In genomic region chr14:38108681-38109080, GRCh38 we compare ENCODE assay signal across 21 cellular contexts.
DNase-seq lines count a peak whose midpoint lies in the region; ATAC-seq and TF ChIP-seq lines count a peak whose summit lies in the region.
"Had no signal": no experiment of that assay in that cellular context is flagged by ENCODE, and none has a peak within 500 bp of the region (broad histone marks: within the 10 kb centered on the region; RNA-seq: fewer than 3 reads in every experiment).

No MANE protein-coding gene starts in this region.

- 0 out of 3 replicates have a peak overlapping the region, but pooled peaks have one; percentile 10 for H2BK15ac ChIP-seq in IMR-90 (ENCODE audit: low read depth, low read length)

- H4K8ac ChIP-seq in IMR-90 (ENCODE audit: low read depth in 2 of 2, low read length in 2 of 2): peak overlapping the region; percentile 20 to 33; a peak in 1 of 4 replicates

- H3K9ac ChIP-seq in IMR-90 (ENCODE audit: low read depth, low read length): no peak overlapping the region

- no peaks in the 10 kb centered on the region for H3K4me1 ChIP-seq in IMR-90 (ENCODE audit: control insufficient read depth, insufficient read depth, low read length)
- H3K4me1 ChIP-seq: body of pancreas, psoas muscle, spleen, uterus had no signal

- POLR2A ChIA-PET in IMR-90 (lab: Charles Lee; ENCODE audit: unreplicated experiment): no interaction called here

- H3K56ac ChIP-seq in IMR-90 (ENCODE audit: extremely low read depth, insufficient read depth, low read length): no peak overlapping the region; the same call in 1 of the 2 replicates

- no peaks in the 10 kb centered on the region for H3K9me1 ChIP-seq in IMR-90 (ENCODE audit: insufficient read depth, low read length)

- H3K4me2 ChIP-seq in IMR-90 (ENCODE audit: low read depth, low read length): peak overlapping the region; percentile 5; the same call in 1 of the 2 replicates

- in situ Hi-C loops in IMR-90 (cut with MboI; ENCODE audit: low sequenced_read_pairs): no loop called here

- CTCF ChIA-PET in IMR-90 (lab: Yijun Ruan, JAX): interaction anchor here (0.7 to 0.8 kb wide), 2 partner anchors 11 to 123 kb away, joined by 3 read pairs; no protein-coding TSS in a partner anchor

- H4K5ac ChIP-seq in IMR-90 (ENCODE audit: low read depth, low read length): no peak overlapping the region

- peak overlapping the region; percentile 66; the same call in 1 of the 2 replicates for H2BK120ac ChIP-seq in IMR-90 (ENCODE audit: low read depth, low read length)

- peak overlapping the region; percentile 74; the same call in 1 of the 2 replicates for H3K27ac ChIP-seq in IMR-90 (ENCODE audit: insufficient read depth, low read length)
- H3K27ac ChIP-seq: body of pancreas, psoas muscle, RWPE1, spleen, uterus had no signal

- H2AK9ac ChIP-seq in IMR-90 (replicated peaks; ENCODE audit: low read depth, low read length, poor library complexity): no peak overlapping the region

- peaks cover 2% of the 10 kb centered on the region; the same call in 1 of the 2 replicates for H3K9me3 ChIP-seq in IMR-90 (ENCODE audit: control insufficient read depth, insufficient read depth, low read length)
- H3K9me3 ChIP-seq: body of pancreas, psoas muscle, uterus had no signal

- WGBS in IMR-90 (ENCODE audit: extremely low coverage in 2 of 2, insufficient read length in 1 of 2), 2 experiments: no CpG with 5 or more reads among the region's 2 CpGs

- no peaks in the 10 kb centered on the region for H3K27me3 ChIP-seq in IMR-90 (ENCODE audit: control insufficient read depth, insufficient read depth, low read length)
- H3K27me3 ChIP-seq: body of pancreas, spleen, uterus had no signal

- no peak overlapping the region for H3K4ac ChIP-seq in IMR-90 (ENCODE audit: low read depth, low read length)

- no peaks in the 10 kb centered on the region for H3K36me3 ChIP-seq in IMR-90 (ENCODE audit: control insufficient read depth, insufficient read depth, low read length)
- H3K36me3 ChIP-seq: spleen, uterus had no signal

- no peak overlapping the region for H3K14ac ChIP-seq in IMR-90 (replicated peaks; ENCODE audit: low read depth, low read length)

- BruUV-seq in IMR-90 (replicated peaks; lab: Mats Ljungman, UMichigan): no TSS peak

- H2BK5ac ChIP-seq in IMR-90 (ENCODE audit: low read depth, low read length, poor library complexity, severe bottlenecking): peak overlapping the region; percentile 97

- peak; percentile 92 for ATAC-seq in IMR-90 (ENCODE audit: low read depth)
- ATAC-seq in GM18505 (IDR thresholded peaks at IDR 0.05; ENCODE audit: unreplicated experiment): no peak
- no peak for ATAC-seq in HG02840 (IDR thresholded peaks at IDR 0.05; ENCODE audit: low FRiP score, unreplicated experiment)
- ATAC-seq: activated CD4-positive, alpha-beta T cell treated with anti-CD3 and anti-CD28 coated beads for 36 hours; activated naive CD4-positive, alpha-beta T cell treated with anti-CD3 and anti-CD28 coated beads, Interleukin-2, amount 50 U/mL, for 72 hours; body of pancreas; left lobe of liver; psoas muscle had no signal

- TF ChIP-seq POLR2A in IMR-90 (IDR thresholded peaks at IDR 0.05; ENCODE audit: low read depth, low read length) (no peak), GM18505 (IDR thresholded peaks at IDR 0.05; ENCODE audit: borderline replicate concordance, extremely low read depth, insufficient read depth, insufficient read length) (no peak)

- H4K91ac ChIP-seq in IMR-90 (ENCODE audit: insufficient read depth, low read depth, low read length): no peak overlapping the region

- no peak overlapping the region for H2AFZ ChIP-seq in IMR-90 (replicated peaks; ENCODE audit: low read length, poor library complexity)

- DNase-seq in AG10803 (ENCODE audit: low read depth): peak; percentile 92
- DNase-seq in IMR-90: peak; percentile 96
- DNase-seq in dedifferentiated amniotic fluid mesenchymal stem cell (ENCODE audit: extremely low spot score): peak; percentile 45
- DNase-seq in non-pigmented ciliary epithelial cell (ENCODE audit: low read depth): peak; percentile 52
- DNase-seq in SKM-1 (lab: John Stamatoyannopoulos, UW; ENCODE audit: unreplicated experiment): no peak
- no peak for DNase-seq in NCI-H510A treated with DMSO at 0.1 percent for 48 hours (lab: John Stamatoyannopoulos, UW)
- DNase-seq: ACHN; activated CD4-positive, alpha-beta T cell treated with anti-CD3 and anti-CD28 coated beads for 36 hours; body of pancreas; COR-L47; midbrain; NCI-H187 treated with DMSO at 0.1 percent for 48 hours; NK-92 treated with Interleukin-12 subunit alpha and Interleukin-12 subunit beta, amount 100 ng/mL, for 24 hours; psoas muscle; spleen; uterus had no signal

- H2AK5ac ChIP-seq in IMR-90 (ENCODE audit: low read depth, low read length): no peak overlapping the region

- peak overlapping the region; percentile 19; the same call in 1 of the 2 replicates for H2BK20ac ChIP-seq in IMR-90 (ENCODE audit: low read depth, low read length)

- dilution Hi-C loops in IMR-90 (cut with HindIII; ENCODE audit: low sequenced_read_pairs, unreplicated experiment): no loop called here

- no peak overlapping the region for H3K4me3 ChIP-seq in AG10803 (ENCODE audit: low read length)
- H3K4me3 ChIP-seq in IMR-90 (ENCODE audit: insufficient read depth, low read depth, low read length): no peak overlapping the region
- H3K4me3 ChIP-seq: body of pancreas, psoas muscle, spleen, uterus had no signal

- no peak overlapping the region for H3K18ac ChIP-seq in IMR-90 (ENCODE audit: low read depth, low read length)

- no peaks in the 10 kb centered on the region for H4K20me1 ChIP-seq in IMR-90 (ENCODE audit: insufficient read depth, low read length)

- H3K23ac ChIP-seq in IMR-90 (ENCODE audit: low read depth, low read length): no peak overlapping the region

- no peaks in the 10 kb centered on the region for H3K79me1 ChIP-seq in IMR-90 (ENCODE audit: low read depth in 1 of 2, low read length in 2 of 2)

- no peak for TF ChIP-seq RAD21 in IMR-90 (IDR thresholded peaks at IDR 0.05; ENCODE audit: low read length)

- intact Hi-C loops in IMR-90 (cut with micrococcal nuclease): no loop called here

- TF ChIP-seq CTCF in AG10803 (conservative IDR thresholded peaks at IDR 0.05; ENCODE audit: low read length): no peak
- TF ChIP-seq CTCF in IMR-90 (conservative IDR thresholded peaks at IDR 0.05; ENCODE audit: low read depth, low read length): no peak

TF ChIP-seq in IMR-90, 13 proteins besides CTCF, POLR2A, EP300 and RAD21:
- TF ChIP-seq BHLHE40 (IDR thresholded peaks at IDR 0.05; ENCODE audit: low read depth, low read length) (peak; percentile 71; the same call in 1 of the 2 replicates), SMC3 (IDR thresholded peaks at IDR 0.05; ENCODE audit: low read depth, low read length) (no peak), FOS (IDR thresholded peaks at IDR 0.05; ENCODE audit: low read depth, low read length) (peak; percentile 48; the same call in 1 of the 2 replicates), USF2 (IDR thresholded peaks at IDR 0.05; ENCODE audit: low read depth, low read length) (no peak), CEBPB (IDR thresholded peaks at IDR 0.05; ENCODE audit: low read depth, low read length) (peak; percentile 51; the same call in 1 of the 2 replicates), ELK1 (IDR thresholded peaks at IDR 0.05; ENCODE audit: borderline replicate concordance, low read depth, low read length) (no peak), MAZ (IDR thresholded peaks at IDR 0.05; ENCODE audit: borderline replicate concordance, low read depth, low read length) (no peak), CHD1 (IDR thresholded peaks at IDR 0.05; ENCODE audit: low read depth, low read length) (no peak), RFX5 (IDR thresholded peaks at IDR 0.05; ENCODE audit: low read depth, low read length) (no peak)

Comparison
In these comparisons a context has a peak if more than half of its experiments do, and no peak if none do; other contexts are left out.
1. DNase-seq: peak in AG10803 (single experiment), IMR-90 (single experiment), dedifferentiated amniotic fluid mesenchymal stem cell (single experiment) and non-pigmented ciliary epithelial cell (single experiment); none in SKM-1 (single experiment) and NCI-H510A treated with DMSO at 0.1 percent for 48 hours (single experiment).